In genomic region chr9:13744233-13744954, GRCh38 we compare ENCODE assay signal across 1 cellular context.
TF ChIP-seq lines count a peak whose summit lies in the region.

No MANE protein-coding gene starts in this region.

TF ChIP-seq in SK-N-SH, 30 proteins besides CTCF, POLR2A, EP300 and RAD21 (continued from another document):
- TF ChIP-seq USF2 (IDR thresholded peaks at IDR 0.05; ENCODE audit: borderline replicate concordance, low read depth, low read length) = no peak
- TF ChIP-seq ZBTB33 (IDR thresholded peaks at IDR 0.05; ENCODE audit: borderline replicate concordance, low read depth) = no peak
- no peak for TF ChIP-seq EZH2phosphoT487 (IDR thresholded peaks at IDR 0.05; ENCODE audit: borderline replicate concordance, low read depth)
- no peak for TF ChIP-seq USF1 (IDR thresholded peaks at IDR 0.05; ENCODE audit: borderline replicate concordance, low read depth)
- no peak for TF ChIP-seq JUND (IDR thresholded peaks at IDR 0.05)
- TF ChIP-seq REST (IDR thresholded peaks at IDR 0.05; ENCODE audit: low read depth, low read length) = no peak
- TF ChIP-seq TAF1 (IDR thresholded peaks at IDR 0.05; ENCODE audit: borderline replicate concordance, low read depth, low read length) = no peak
- TF ChIP-seq RCOR1 (IDR thresholded peaks at IDR 0.05; ENCODE audit: low read length) = no peak
- TF ChIP-seq RXRA (IDR thresholded peaks at IDR 0.05; ENCODE audit: borderline replicate concordance, low read depth) = no peak
- TF ChIP-seq TCF12 (IDR thresholded peaks at IDR 0.05) = no peak
